Comparison of ENCODE assay signal across 12 cellular contexts in the genomic region with DNA sequence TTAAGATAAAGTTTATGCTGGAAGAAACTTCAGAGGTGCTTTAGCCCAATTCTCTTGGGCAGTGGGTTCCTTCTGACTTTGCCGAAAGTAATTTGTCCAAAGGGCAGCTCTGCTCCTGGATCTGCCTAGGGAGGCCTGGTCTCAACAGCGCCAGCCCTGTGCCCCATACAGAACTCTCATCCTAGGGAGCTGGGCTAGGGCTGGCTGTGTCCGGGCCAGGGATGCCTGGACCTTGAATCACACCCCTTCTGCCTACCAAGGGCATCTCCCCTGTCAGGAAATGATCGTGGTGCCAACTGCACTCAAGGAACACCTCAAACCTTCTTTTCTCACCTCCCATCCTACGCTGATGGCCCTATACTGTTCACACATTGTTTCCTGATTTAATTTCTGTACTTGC. TPM values are rescaled to one million over a fixed set of nuclear protein-coding genes. Genes with fewer than 3 reads are reported as not detected.
DNase-seq lines count a peak whose midpoint lies in the region; ATAC-seq and TF ChIP-seq lines count a peak whose summit lies in the region.
"Had no signal": no experiment of that assay in that cellular context is flagged by ENCODE, and none has a peak within 500 bp of the region (broad histone marks: within the 10 kb centered on the region; RNA-seq: fewer than 3 reads in every experiment).

No MANE protein-coding gene starts in this region.

- H3K27me3 ChIP-seq in breast epithelium (peaks cover 0 to 30% of the 10 kb centered on the region in 2 donors), sigmoid colon (peaks cover 6 to 46% (median 25%) of the 10 kb centered on the region in 3 donors)
- H3K27me3 ChIP-seq in naive thymus-derived CD4-positive, alpha-beta T cell (ENCODE audit: control insufficient read depth in 2 of 2, insufficient read depth in 2 of 2, low read length in 2 of 2): peaks cover 0 to 10% of the 10 kb centered on the region in 2 donors
- H3K27me3 ChIP-seq: SJSA1 had no signal

- H3K27ac ChIP-seq in breast epithelium (peak overlapping the region; percentile 92 to 95), sigmoid colon (peak overlapping the region; percentile 23 to 83 (median 78))
- H3K27ac ChIP-seq in naive thymus-derived CD4-positive, alpha-beta T cell (ENCODE audit: low read depth, low read length): no peak overlapping the region
- H3K27ac ChIP-seq: SJSA1 had no signal

- H3K4me3 Mint-ChIP-seq in MCF 10A (ENCODE audit: unreplicated experiment): no peak overlapping the region
- H3K4me3 Mint-ChIP-seq in activated CD8-positive, alpha-beta T cell treated with anti-CD3 and anti-CD28 coated beads for 36 hours: no peak overlapping the region
- no peak overlapping the region for H3K4me3 Mint-ChIP-seq in naive thymus-derived CD4-positive, alpha-beta T cell
- H3K4me3 Mint-ChIP-seq: activated naive CD4-positive, alpha-beta T cell treated with anti-CD3 and anti-CD28 coated beads, Interleukin-2, amount 50 U/mL, for 24 hours; stimulated activated effector memory CD8-positive, alpha-beta T cell treated with anti-CD3 and anti-CD28 coated beads, Interleukin-12 subunit alpha, Interleukin-12 subunit beta, amount 100 ng/mL, for 72 hours had no signal

- 87% methylated on average over 5 of the region's 5 CpGs for WGBS in sigmoid colon, 2 donors

- no peaks in the 10 kb centered on the region for H3K9me3 Mint-ChIP-seq in MCF 10A (ENCODE audit: unreplicated experiment)
- H3K9me3 Mint-ChIP-seq in activated CD8-positive, alpha-beta T cell treated with anti-CD3 and anti-CD28 coated beads for 36 hours: no peaks in the 10 kb centered on the region
- peaks cover 0 to 5% (median 0%) of the 10 kb centered on the region in 11 donors for H3K9me3 Mint-ChIP-seq in naive thymus-derived CD4-positive, alpha-beta T cell
- H3K9me3 Mint-ChIP-seq: activated naive CD4-positive, alpha-beta T cell treated with anti-CD3 and anti-CD28 coated beads, Interleukin-2, amount 50 U/mL, for 24 hours; stimulated activated effector memory CD8-positive, alpha-beta T cell treated with anti-CD3 and anti-CD28 coated beads, Interleukin-12 subunit alpha, Interleukin-12 subunit beta, amount 100 ng/mL, for 72 hours had no signal

- H3K27me3 Mint-ChIP-seq in MCF 10A (ENCODE audit: insufficient read depth, unreplicated experiment): no peaks in the 10 kb centered on the region
- H3K27me3 Mint-ChIP-seq in activated CD8-positive, alpha-beta T cell treated with anti-CD3 and anti-CD28 coated beads for 36 hours: peaks cover 62% of the 10 kb centered on the region
- peaks cover 68 to 84% (median 80%) of the 10 kb centered on the region in 5 donors for H3K27me3 Mint-ChIP-seq in naive thymus-derived CD4-positive, alpha-beta T cell

- intact Hi-C loops in breast epithelium (cut with DNase I; ENCODE audit: low total_unique reads): no loop called here
- intact Hi-C loops in MCF 10A (cut with micrococcal nuclease): loop anchor here (5.0 kb wide), 3 partner anchors 39 to 1319 kb away; a partner anchor contains a TSS
- intact Hi-C loops in cardiac septum (cut with DNase I): loop anchor here (2.0 to 10.0 kb wide), 12 partner anchors 46 to 1076 kb away; a partner anchor contains a TSS
- intact Hi-C loops in sigmoid colon (cut with DNase I): no loop called here
- intact Hi-C loops in activated CD8-positive, alpha-beta T cell treated with anti-CD3 and anti-CD28 coated beads for 36 hours (cut with micrococcal nuclease): loop anchor here (5.0 kb wide), 1 partner anchor 919 kb away; no protein-coding TSS in a partner anchor
- intact Hi-C loops in naive thymus-derived CD4-positive, alpha-beta T cell (cut with micrococcal nuclease): loop anchor here in 1 of 2 donors (10.0 kb wide), 1 partner anchor 1316 kb away; no protein-coding TSS in a partner anchor

- H3K36me3 ChIP-seq in breast epithelium (no peaks in the 10 kb centered on the region), sigmoid colon (no peaks in the 10 kb centered on the region)
- H3K36me3 ChIP-seq in naive thymus-derived CD4-positive, alpha-beta T cell (ENCODE audit: control insufficient read depth in 2 of 3, insufficient read depth in 3 of 3, low read length in 3 of 3): no peaks in the 10 kb centered on the region
- H3K36me3 ChIP-seq: SJSA1 had no signal

- POLR2A ChIA-PET in MCF 10A (lab: Yijun Ruan, JAX): no interaction called here
- POLR2A ChIA-PET in activated CD8-positive, alpha-beta T cell treated with anti-CD3 and anti-CD28 coated beads for 36 hours (lab: Charles Lee): no interaction called here
- POLR2A ChIA-PET in naive thymus-derived CD4-positive, alpha-beta T cell (lab: Charles Lee): no interaction called here

- no TSS peak for BruUV-seq in MCF 10A (replicated peaks; lab: Mats Ljungman, UMichigan)

- ATAC-seq in activated CD8-positive, alpha-beta T cell treated with anti-CD3 and anti-CD28 coated beads for 36 hours: no peak
- ATAC-seq in naive thymus-derived CD4-positive, alpha-beta T cell: no peak
- ATAC-seq: stimulated activated effector memory CD8-positive, alpha-beta T cell treated with anti-CD3 and anti-CD28 coated beads, Interleukin-12 subunit alpha, Interleukin-12 subunit beta, amount 100 ng/mL, for 72 hours had no signal

- H3K9me3 ChIP-seq in breast epithelium: no peaks in the 10 kb centered on the region
- no peaks in the 10 kb centered on the region for H3K9me3 ChIP-seq in sigmoid colon
- no peaks in the 10 kb centered on the region for H3K9me3 ChIP-seq in naive thymus-derived CD4-positive, alpha-beta T cell (ENCODE audit: control insufficient read depth in 2 of 3, low read length in 3 of 3)
- H3K9me3 ChIP-seq: SJSA1 had no signal

- H3K4me1 Mint-ChIP-seq in MCF 10A (ENCODE audit: insufficient read depth, unreplicated experiment): peaks cover 11% of the 10 kb centered on the region
- no peaks in the 10 kb centered on the region for H3K4me1 Mint-ChIP-seq in activated CD8-positive, alpha-beta T cell treated with anti-CD3 and anti-CD28 coated beads for 36 hours (ENCODE audit: low read depth)
- peaks cover 4 to 21% (median 7%) of the 10 kb centered on the region in 7 donors for H3K4me1 Mint-ChIP-seq in naive thymus-derived CD4-positive, alpha-beta T cell

- H3K36me3 Mint-ChIP-seq in MCF 10A (ENCODE audit: insufficient read depth, unreplicated experiment): no peaks in the 10 kb centered on the region
- no peaks in the 10 kb centered on the region for H3K36me3 Mint-ChIP-seq in activated CD8-positive, alpha-beta T cell treated with anti-CD3 and anti-CD28 coated beads for 36 hours (ENCODE audit: low read depth)
- H3K36me3 Mint-ChIP-seq in naive thymus-derived CD4-positive, alpha-beta T cell: no peaks in the 10 kb centered on the region
- H3K36me3 Mint-ChIP-seq: activated naive CD4-positive, alpha-beta T cell treated with anti-CD3 and anti-CD28 coated beads, Interleukin-2, amount 50 U/mL, for 24 hours; stimulated activated effector memory CD8-positive, alpha-beta T cell treated with anti-CD3 and anti-CD28 coated beads, Interleukin-12 subunit alpha, Interleukin-12 subunit beta, amount 100 ng/mL, for 72 hours had no signal

- H3K4me3 ChIP-seq in breast epithelium (peak overlapping the region in 2 of 3 donors; percentile 55 to 70), sigmoid colon (no peak overlapping the region)
- no peak overlapping the region for H3K4me3 ChIP-seq in naive thymus-derived CD4-positive, alpha-beta T cell (ENCODE audit: low read length)
- H3K4me3 ChIP-seq: SJSA1 had no signal

- CTCF ChIA-PET in MCF 10A (lab: Yijun Ruan, JAX): interaction anchor here (0.5 to 3.6 kb wide), 14 partner anchors 11 to 1317 kb away, joined by 3 to 35 read pairs (median 4); no protein-coding TSS in a partner anchor
- CTCF ChIA-PET in activated CD8-positive, alpha-beta T cell treated with anti-CD3 and anti-CD28 coated beads for 36 hours (lab: Charles Lee): no interaction called here
- CTCF ChIA-PET in naive thymus-derived CD4-positive, alpha-beta T cell (lab: Charles Lee): no interaction called here

- DNase-seq in breast epithelium (ENCODE audit: low spot score in 2 of 2) (no peak), MCF 10A (ENCODE audit: unreplicated experiment) (no peak), cardiac septum (ENCODE audit: low spot score) (peak; percentile 81), sigmoid colon (no peak), pons (ENCODE audit: low spot score) (no peak), NCI-H1436 treated with DMSO at 0.1 percent for 48 hours (lab: John Stamatoyannopoulos, UW) (no peak)
- no peak for DNase-seq in activated CD8-positive, alpha-beta T cell treated with anti-CD3 and anti-CD28 coated beads for 36 hours
- DNase-seq in naive thymus-derived CD4-positive, alpha-beta T cell: no peak
- DNase-seq: stimulated activated CD4-positive, alpha-beta T cell treated with anti-CD3 and anti-CD28 coated beads, Interleukin-4, amount 100 ng/mL, for 24 hours had no signal

- no peak overlapping the region for H3K27ac Mint-ChIP-seq in MCF 10A (ENCODE audit: low read depth, unreplicated experiment)
- no peak overlapping the region for H3K27ac Mint-ChIP-seq in activated CD8-positive, alpha-beta T cell treated with anti-CD3 and anti-CD28 coated beads for 36 hours
- no peak overlapping the region for H3K27ac Mint-ChIP-seq in naive thymus-derived CD4-positive, alpha-beta T cell
- H3K27ac Mint-ChIP-seq: activated naive CD4-positive, alpha-beta T cell treated with anti-CD3 and anti-CD28 coated beads, Interleukin-2, amount 50 U/mL, for 24 hours; stimulated activated effector memory CD8-positive, alpha-beta T cell treated with anti-CD3 and anti-CD28 coated beads, Interleukin-12 subunit alpha, Interleukin-12 subunit beta, amount 100 ng/mL, for 72 hours had no signal

- no peak for TF ChIP-seq CTCF in breast epithelium (IDR thresholded peaks at IDR 0.05)
- TF ChIP-seq CTCF in MCF 10A (IDR thresholded peaks at IDR 0.05; ENCODE audit: unreplicated experiment): no peak
- no peak for TF ChIP-seq CTCF in sigmoid colon (IDR thresholded peaks at IDR 0.05)
- TF ChIP-seq CTCF in activated CD8-positive, alpha-beta T cell treated with anti-CD3 and anti-CD28 coated beads for 36 hours (IDR thresholded peaks at IDR 0.05): no peak

- no peak for TF ChIP-seq POLR2A in breast epithelium (IDR thresholded peaks at IDR 0.05)
- no peak for TF ChIP-seq POLR2A in sigmoid colon (IDR thresholded peaks at IDR 0.05)

- TF ChIP-seq EP300 in sigmoid colon (IDR thresholded peaks at IDR 0.05): no peak

- H3K4me1 ChIP-seq in breast epithelium (no peaks in the 10 kb centered on the region), sigmoid colon (peaks cover 0 to 74% (median 48%) of the 10 kb centered on the region in 4 donors)
- H3K4me1 ChIP-seq in naive thymus-derived CD4-positive, alpha-beta T cell (ENCODE audit: control insufficient read depth in 2 of 2, insufficient read depth in 2 of 2, low read length in 2 of 2): no peaks in the 10 kb centered on the region

RNA-seq across cellular contexts. Expression of a gene that starts 37.3 kb away (rescaled TPM):
- total RNA-seq in breast epithelium: 100 to 1,000 TPM in 2 of 3 donors, 10 to 100 TPM in 1; 95.2 to 237 (median 105) TPM
- 52.2 and 70.8 TPM in 2 replicates for total RNA-seq in MCF 10A (2022)
- total RNA-seq in cardiac septum: 129 TPM
- 100 to 1,000 TPM in 1 of 4 donors, 10 to 100 TPM in 3; 45.3 to 129 (median 59.9) TPM for total RNA-seq in sigmoid colon
- 10 to 100 TPM in 1 of 3 donors, 1 to 10 TPM in 2; 3.7 to 12.5 (median 4.8) TPM for polyA plus RNA-seq in sigmoid colon
- total RNA-seq in activated CD8-positive, alpha-beta T cell treated with anti-CD3 and anti-CD28 coated beads for 36 hours: not detected
- total RNA-seq in naive thymus-derived CD4-positive, alpha-beta T cell: under 1 TPM in 1 of 5 experiments, not detected in 4; 0.32 TPM
- polyA plus RNA-seq in naive thymus-derived CD4-positive, alpha-beta T cell: not detected

Comparison
In these comparisons a context has a peak if more than half of its experiments do, and no peak if none do; other contexts are left out.
1. intact Hi-C loops: an anchor here in MCF 10A (5.0 kb wide), cardiac septum (2.0 to 10.0 kb wide) and activated CD8-positive, alpha-beta T cell treated with anti-CD3 and anti-CD28 coated beads for 36 hours (5.0 kb wide); none called in breast epithelium and sigmoid colon.
2. H3K4me3 ChIP-seq: peak in breast epithelium (2 of 3); none in sigmoid colon (0 of 4) and naive thymus-derived CD4-positive, alpha-beta T cell (single experiment).
3. RNA of a gene that starts 37.3 kb away (total RNA-seq): 129 TPM in cardiac septum (single experiment), 95.2 to 237 TPM in breast epithelium, 52.2 to 70.8 TPM in MCF 10A and 45.3 to 129 TPM in sigmoid colon; not detected in activated CD8-positive, alpha-beta T cell treated with anti-CD3 and anti-CD28 coated beads for 36 hours and 0.32 TPM in naive thymus-derived CD4-positive, alpha-beta T cell; every median in the first group is over 10 times any median in the second.